15 cellular contexts compared by ENCODE assay signal in the genomic region with DNA sequence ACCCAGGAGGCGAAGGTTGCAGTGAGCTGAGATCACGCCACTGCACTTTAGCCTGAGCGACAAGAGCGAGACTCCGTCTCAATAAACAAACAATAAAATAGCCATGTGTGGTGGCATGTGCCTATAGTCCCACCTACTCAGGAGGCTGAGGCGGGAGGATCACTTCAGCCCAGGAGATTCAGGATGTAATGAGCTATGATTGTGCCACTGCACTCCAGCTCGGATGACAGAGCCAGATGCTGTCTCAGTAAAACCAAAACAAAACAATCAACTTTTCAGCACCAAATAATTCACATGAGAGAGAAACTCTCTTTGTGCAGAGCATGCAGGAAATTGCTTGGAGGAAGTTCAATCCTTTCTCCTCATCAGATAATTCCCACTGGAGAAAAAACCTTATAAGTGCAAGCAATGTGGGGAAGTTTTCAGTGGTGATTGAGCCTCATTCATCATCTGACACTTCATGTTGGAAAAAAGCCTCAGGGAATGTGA. TPM values are rescaled to one million over a fixed set of nuclear protein-coding genes. Genes with fewer than 3 reads are reported as not detected.
"Had no signal": no experiment of that assay in that cellular context is flagged by ENCODE, and none has a peak within 500 bp of the region (broad histone marks: within the 10 kb centered on the region; RNA-seq: fewer than 3 reads in every experiment).

No MANE protein-coding gene starts in this region.

- DNase-seq: activated CD4-positive, alpha-beta T cell treated with anti-CD3 and anti-CD28 coated beads, Interleukin-2, amount 50 U/mL, for 48 hours; activated naive CD4-positive, alpha-beta T cell treated with anti-CD3 and anti-CD28 coated beads for 36 hours; activated naive CD8-positive, alpha-beta T cell treated with anti-CD3 and anti-CD28 coated beads, Interleukin-2, amount 50 U/mL, for 24 hours; dermis blood vessel endothelial cell; kidney glomerular epithelial cell; mesenchymal stem cell; nucleus accumbens; T-helper 17 cell; upper lobe of right lung; WERI-Rb-1 had no signal

- H3K4me2 ChIP-seq: smooth muscle cell had no signal

- H3K9me3 ChIP-seq: ascending aorta, breast epithelium, right atrium auricular region, thoracic aorta, upper lobe of right lung had no signal

- H3K4me3 ChIP-seq: ascending aorta, breast epithelium, right atrium auricular region, smooth muscle cell, thoracic aorta, upper lobe of right lung had no signal

- H3K27ac ChIP-seq: ascending aorta, breast epithelium, right atrium auricular region, thoracic aorta, upper lobe of right lung, WERI-Rb-1 had no signal

- H3K4me1 ChIP-seq: ascending aorta, breast epithelium, right atrium auricular region, upper lobe of right lung had no signal

- H3K27me3 ChIP-seq: ascending aorta, breast epithelium, right atrium auricular region, upper lobe of right lung had no signal

- H3K36me3 ChIP-seq: ascending aorta, breast epithelium, right atrium auricular region, thoracic aorta, upper lobe of right lung, WERI-Rb-1 had no signal

RNA-seq across cellular contexts. Expression of gene MOGAT3, which starts 57.5 kb away (rescaled TPM):
- polyA plus RNA-seq: smooth muscle cell had no signal
